In genomic region chr2:230664128-230664527, GRCh38 we compare ENCODE assay signal across 11 cellular contexts. TPM values are rescaled to one million over a fixed set of nuclear protein-coding genes. Genes with fewer than 3 reads are reported as not detected.
DNase-seq lines count a peak whose midpoint lies in the region; ATAC-seq and TF ChIP-seq lines count a peak whose summit lies in the region.
"Had no signal": no experiment of that assay in that cellular context is flagged by ENCODE, and none has a peak within 500 bp of the region (broad histone marks: within the 10 kb centered on the region; RNA-seq: fewer than 3 reads in every experiment).

No MANE protein-coding gene starts in this region.

- H2BK120ac ChIP-seq in neuronal stem cell (ENCODE audit: low read depth, low read length), result no peak overlapping the region

- no peak for TF ChIP-seq CTCF in endodermal cell (conservative IDR thresholded peaks at IDR 0.05)
- no peak for TF ChIP-seq CTCF in mesothelial cell of epicardium (IDR thresholded peaks at IDR 0.05; ENCODE audit: unreplicated experiment)

- peak overlapping the region; percentile 29 for H3K4me3 Mint-ChIP-seq in activated naive CD8-positive, alpha-beta T cell treated with anti-CD3 and anti-CD28 coated beads, Interleukin-2, amount 10 ng/mL, durations not matched to agents 7 days and 5 days
- H3K4me3 Mint-ChIP-seq in endodermal cell, result no peak overlapping the region
- no peak overlapping the region for H3K4me3 Mint-ChIP-seq in mesothelial cell of epicardium

- no peaks in the 10 kb centered on the region for H3K36me3 ChIP-seq in neuronal stem cell (replicated peaks in 1 of 2; ENCODE audit: control insufficient read depth in 2 of 2, insufficient read depth in 2 of 2, low read length in 2 of 2)
- H3K36me3 ChIP-seq in endodermal cell (ENCODE audit: control insufficient read depth, insufficient read depth, low read length), result no peaks in the 10 kb centered on the region
- H3K36me3 ChIP-seq: SJSA1 had no signal

- no CpG with 5 or more reads among the region's 4 CpGs for WGBS in neuronal stem cell (ENCODE audit: extremely low coverage in 2 of 2, insufficient read length in 2 of 2, insufficient replicate concordance in 1 of 2), 2 donors
- 94% methylated on average over 3 of the region's 4 CpGs; no CpG with 5 or more reads in 1 of the 2 experiments for WGBS in endodermal cell (ENCODE audit: insufficient coverage in 1 of 2, insufficient read length in 1 of 2), 2 experiments

- H4K8ac ChIP-seq in neuronal stem cell (ENCODE audit: low read depth, low read length), result no peak overlapping the region

- H3K4me2 ChIP-seq in neuronal stem cell (ENCODE audit: insufficient read depth, low read length, poor library complexity, severe bottlenecking), result no peak overlapping the region

- H3K9me3 ChIP-seq in neuronal stem cell (replicated peaks in 1 of 2; ENCODE audit: control insufficient read depth in 2 of 2, insufficient read depth in 1 of 2, low read depth in 1 of 2, low read length in 2 of 2) (no peaks in the 10 kb centered on the region), endodermal cell (ENCODE audit: control insufficient read depth, low read length) (no peaks in the 10 kb centered on the region)
- H3K9me3 ChIP-seq: psoas muscle, SJSA1 had no signal

- H2AFZ ChIP-seq in neuronal stem cell (ENCODE audit: low read length), result no peak overlapping the region

- H3K36me3 Mint-ChIP-seq in activated naive CD8-positive, alpha-beta T cell treated with anti-CD3 and anti-CD28 coated beads, Interleukin-2, amount 10 ng/mL, durations not matched to agents 7 days and 5 days, result no peaks in the 10 kb centered on the region
- H3K36me3 Mint-ChIP-seq in endodermal cell (ENCODE audit: low read depth) (no peaks in the 10 kb centered on the region), mesothelial cell of epicardium (no peaks in the 10 kb centered on the region)

- H3K18ac ChIP-seq in neuronal stem cell (ENCODE audit: low read length), result no peak overlapping the region

- peak; percentile 4 for ATAC-seq in activated naive CD8-positive, alpha-beta T cell treated with anti-CD3 and anti-CD28 coated beads, Interleukin-2, amount 10 ng/mL, durations not matched to agents 7 days and 5 days (ENCODE audit: low read depth)

- H3K79me1 ChIP-seq in neuronal stem cell (ENCODE audit: low read depth, low read length), result no peaks in the 10 kb centered on the region

- H3K27ac ChIP-seq in neuronal stem cell (replicated peaks; ENCODE audit: low read length), result no peak overlapping the region
- H3K27ac ChIP-seq in endodermal cell (ENCODE audit: low read depth, low read length), result no peak overlapping the region
- H3K27ac ChIP-seq: psoas muscle, SJSA1 had no signal

- H3K14ac ChIP-seq in neuronal stem cell (ENCODE audit: low read length), result peak overlapping the region; percentile 63

- H3K27me3 ChIP-seq in neuronal stem cell (ENCODE audit: control insufficient read depth in 3 of 3, insufficient read depth in 3 of 3, low read depth in 1 of 3, low read length in 3 of 3), result peaks cover 0 to 72% (median 0%) of the 10 kb centered on the region in 3 experiments
- peaks cover 4% of the 10 kb centered on the region for H3K27me3 ChIP-seq in endodermal cell (ENCODE audit: control insufficient read depth, insufficient read depth, low read length, poor library complexity, severe bottlenecking)
- H3K27me3 ChIP-seq: SJSA1 had no signal

- H3K9ac ChIP-seq in neuronal stem cell (ENCODE audit: low read depth, low read length, poor library complexity) (no peak overlapping the region), endodermal cell (ENCODE audit: extremely low read depth, low read length, poor library complexity, severe bottlenecking) (no peak overlapping the region)

- POLR2A ChIA-PET in activated naive CD8-positive, alpha-beta T cell treated with anti-CD3 and anti-CD28 coated beads, Interleukin-2, amount 10 ng/mL, durations not matched to agents 7 days and 5 days (lab: Charles Lee), result interaction anchor here (0.7 to 1.2 kb wide), 5 partner anchors 14 to 134 kb away, joined by 3 to 6 read pairs (median 4); no protein-coding TSS in a partner anchor

- H2BK15ac ChIP-seq in neuronal stem cell (ENCODE audit: low read length), result peak overlapping the region; percentile 69

- H3K23ac ChIP-seq in neuronal stem cell (ENCODE audit: low read depth, low read length, poor library complexity), result peak overlapping the region; percentile 39

- no peak overlapping the region for H3K4ac ChIP-seq in neuronal stem cell (ENCODE audit: low read length)

- DNase-seq in NK-92 treated with Interleukin-12 subunit alpha and Interleukin-12 subunit beta, amount 100 ng/mL, for 24 hours (lab: John Stamatoyannopoulos, UW), result peak; percentile 28
- no peak for DNase-seq in NK-92 (lab: John Stamatoyannopoulos, UW; ENCODE audit: unreplicated experiment)
- peak; percentile 7 for DNase-seq in NCI-H1092 treated with DMSO at 0.1 percent for 48 hours (lab: John Stamatoyannopoulos, UW)
- peak; percentile 54 for DNase-seq in activated naive CD8-positive, alpha-beta T cell treated with anti-CD3 and anti-CD28 coated beads, Interleukin-2, amount 10 ng/mL, durations not matched to agents 7 days and 5 days
- no peak for DNase-seq in neuronal stem cell (ENCODE audit: low spot score)
- DNase-seq in endodermal cell, result no peak
- DNase-seq in mesothelial cell of epicardium (ENCODE audit: low spot score in 2 of 2, unreplicated experiment in 2 of 2), result no peak
- DNase-seq in AG08396 (ENCODE audit: low spot score), result no peak
- DNase-seq: NCI-H1694 had no signal

- H3K27ac Mint-ChIP-seq in activated naive CD8-positive, alpha-beta T cell treated with anti-CD3 and anti-CD28 coated beads, Interleukin-2, amount 10 ng/mL, durations not matched to agents 7 days and 5 days, result peak overlapping the region; percentile 98
- H3K27ac Mint-ChIP-seq in endodermal cell, result no peak overlapping the region
- no peak overlapping the region for H3K27ac Mint-ChIP-seq in mesothelial cell of epicardium

- peak overlapping the region; percentile 71 for H2BK5ac ChIP-seq in neuronal stem cell (ENCODE audit: low read length)

- no peaks in the 10 kb centered on the region for H3K9me3 Mint-ChIP-seq in activated naive CD8-positive, alpha-beta T cell treated with anti-CD3 and anti-CD28 coated beads, Interleukin-2, amount 10 ng/mL, durations not matched to agents 7 days and 5 days
- H3K9me3 Mint-ChIP-seq in endodermal cell (no peaks in the 10 kb centered on the region), mesothelial cell of epicardium (no peaks in the 10 kb centered on the region)

- no peak overlapping the region for H2BK12ac ChIP-seq in neuronal stem cell (ENCODE audit: low read length)

- H3K4me3 ChIP-seq in neuronal stem cell (ENCODE audit: low read length in 2 of 2), result no peak overlapping the region
- H3K4me3 ChIP-seq in endodermal cell (ENCODE audit: low read length), result no peak overlapping the region
- H3K4me3 ChIP-seq: psoas muscle, SJSA1 had no signal

- peaks cover 0 to 12% of the 10 kb centered on the region in 2 donors for H3K4me1 ChIP-seq in neuronal stem cell (ENCODE audit: control insufficient read depth in 2 of 2, insufficient read depth in 1 of 2, low read depth in 1 of 2, low read length in 2 of 2)
- peaks cover 13% of the 10 kb centered on the region for H3K4me1 ChIP-seq in endodermal cell (ENCODE audit: control insufficient read depth, insufficient read depth, low read length)

- H3K4me1 Mint-ChIP-seq in activated naive CD8-positive, alpha-beta T cell treated with anti-CD3 and anti-CD28 coated beads, Interleukin-2, amount 10 ng/mL, durations not matched to agents 7 days and 5 days, result peaks cover 79% of the 10 kb centered on the region
- peaks cover 37% of the 10 kb centered on the region for H3K4me1 Mint-ChIP-seq in endodermal cell
- peaks cover 7% of the 10 kb centered on the region for H3K4me1 Mint-ChIP-seq in mesothelial cell of epicardium

- no peaks in the 10 kb centered on the region for H3K27me3 Mint-ChIP-seq in activated naive CD8-positive, alpha-beta T cell treated with anti-CD3 and anti-CD28 coated beads, Interleukin-2, amount 10 ng/mL, durations not matched to agents 7 days and 5 days
- H3K27me3 Mint-ChIP-seq in endodermal cell (ENCODE audit: insufficient read depth), result peaks cover 25% of the 10 kb centered on the region
- H3K27me3 Mint-ChIP-seq in mesothelial cell of epicardium (ENCODE audit: low read depth), result no peaks in the 10 kb centered on the region

- H4K91ac ChIP-seq in neuronal stem cell (ENCODE audit: low read depth, low read length, poor library complexity), result no peak overlapping the region

- no peak overlapping the region for H2AK5ac ChIP-seq in neuronal stem cell (ENCODE audit: low read depth, low read length)

RNA-seq across cellular contexts. Expression of gene CAB39, which starts 48.5 kb away (rescaled TPM):
- total RNA-seq in activated naive CD8-positive, alpha-beta T cell treated with anti-CD3 and anti-CD28 coated beads, Interleukin-2, amount 10 ng/mL, durations not matched to agents 7 days and 5 days, result 100 to 1,000 TPM; 138 to 143 TPM
- 26.9 TPM for polyA plus RNA-seq in neuronal stem cell (2013, experiment 1 of 2)
- 26.4 TPM for polyA plus RNA-seq in neuronal stem cell (2013, experiment 2 of 2)
- total RNA-seq in endodermal cell, result 10 to 100 TPM; 41.4 to 48.4 TPM
- polyA plus RNA-seq in endodermal cell (2013, experiment 1 of 2), result 49.7 TPM
- polyA plus RNA-seq in endodermal cell (2013, experiment 2 of 2), result 46.8 TPM
- total RNA-seq in mesothelial cell of epicardium, result 39.2 to 43.0 TPM (median 41.7 TPM) in 3 replicates

Comparison
In these comparisons a context has a peak if more than half of its experiments do, and no peak if none do; other contexts are left out.
1. DNase-seq: peak in NK-92 treated with Interleukin-12 subunit alpha and Interleukin-12 subunit beta, amount 100 ng/mL, for 24 hours (single experiment), NCI-H1092 treated with DMSO at 0.1 percent for 48 hours (single experiment) and activated naive CD8-positive, alpha-beta T cell treated with anti-CD3 and anti-CD28 coated beads, Interleukin-2, amount 10 ng/mL, durations not matched to agents 7 days and 5 days (single experiment); none in NK-92 (single experiment), neuronal stem cell (single experiment), endodermal cell (single experiment), mesothelial cell of epicardium (0 of 2) and AG08396 (single experiment).